Comparison of ENCODE assay signal across 24 cellular contexts in genomic region chr5:94314507-94315170, GRCh38.
DNase-seq lines count a peak whose midpoint lies in the region; TF ChIP-seq lines count a peak whose summit lies in the region.
"Had no signal": no experiment of that assay in that cellular context is flagged by ENCODE, and none has a peak within 500 bp of the region (broad histone marks: within the 10 kb centered on the region; RNA-seq: fewer than 3 reads in every experiment).

No MANE protein-coding gene starts in this region.

- peak overlapping the region; percentile 6 for H3K27ac ChIP-seq in HUES48 (ENCODE audit: low read depth, low read length)
- no peak overlapping the region for H3K27ac ChIP-seq in GM23248
- H3K27ac ChIP-seq: colonic mucosa, gastroesophageal sphincter had no signal

- no peaks in the 10 kb centered on the region for H3F3A ChIP-seq in GM23248 (ENCODE audit: insufficient read depth)

- DNase-seq in Ammon's horn (ENCODE audit: low spot score), result peak; percentile 66
- peak; percentile 10 for DNase-seq in cerebellar cortex (ENCODE audit: low spot score)
- DNase-seq in neural crest cell (ENCODE audit: low read depth, low spot score), result no peak
- DNase-seq in KBM-7, result no peak
- DNase-seq in activated CD4-positive, alpha-beta T cell treated with anti-CD3 and anti-CD28 coated beads, Interleukin-2, amount 50 U/mL, for 4 hours, result no peak
- DNase-seq in GM23248, result no peak
- DNase-seq: activated CD4-positive, alpha-beta T cell treated with anti-CD3 and anti-CD28 coated beads, Interleukin-2, amount 50 U/mL, for 1 hour; activated naive CD4-positive, alpha-beta T cell treated with anti-CD3 and anti-CD28 coated beads, Interleukin-2, amount 10 ng/mL, durations not matched to agents 7 days and 5 days; C1 segment of cervical spinal cord; colonic mucosa; COR-L47; effector memory CD8-positive, alpha-beta T cell; Karpas-422; mesenchymal stem cell; NCI-H1417 treated with DMSO at 0.1 percent for 48 hours; NCI-H2081 treated with DMSO at 0.1 percent for 48 hours; NK-92 treated with Interleukin-12 subunit alpha and Interleukin-12 subunit beta, amount 100 ng/mL, for 24 hours; occipital lobe; Right ventricle myocardium superior; T1000 had no signal

- in situ Hi-C loops in KBM-7 (cut with MboI; ENCODE audit: low pct_unique_long_range_greater_than_20kb, low sequenced_read_pairs) (no loop called here), GM23248 (cut with MboI) (no loop called here)

- H3K9me2 ChIP-seq in GM23248 (ENCODE audit: insufficient read depth), result no peaks in the 10 kb centered on the region

- no peaks in the 10 kb centered on the region for H3K36me3 Mint-ChIP-seq in neural crest cell (ENCODE audit: low read depth)
- H3K36me3 Mint-ChIP-seq: activated naive CD4-positive, alpha-beta T cell treated with anti-CD3 and anti-CD28 coated beads, Interleukin-2, amount 10 ng/mL, durations not matched to agents 7 days and 5 days; type B pancreatic cell had no signal

- H3K9ac ChIP-seq in HUES48 (ENCODE audit: low read depth, low read length), result no peak overlapping the region
- no peak overlapping the region for H3K9ac ChIP-seq in GM23248

- peak overlapping the region; percentile 12 for H3K4me3 Mint-ChIP-seq in neural crest cell
- H3K4me3 Mint-ChIP-seq: activated naive CD4-positive, alpha-beta T cell treated with anti-CD3 and anti-CD28 coated beads, Interleukin-2, amount 10 ng/mL, durations not matched to agents 7 days and 5 days; effector memory CD8-positive, alpha-beta T cell; type B pancreatic cell had no signal

- H3K9me3 ChIP-seq in HUES48 (ENCODE audit: control insufficient read depth, insufficient read depth, low read length), result no peaks in the 10 kb centered on the region
- H3K9me3 ChIP-seq in GM23248 (ENCODE audit: low read depth), result no peaks in the 10 kb centered on the region
- H3K9me3 ChIP-seq: colonic mucosa, gastroesophageal sphincter had no signal

- H2AFZ ChIP-seq in GM23248, result no peak overlapping the region

- no peaks in the 10 kb centered on the region for H3K27me3 Mint-ChIP-seq in neural crest cell (ENCODE audit: low read depth)
- H3K27me3 Mint-ChIP-seq: activated naive CD4-positive, alpha-beta T cell treated with anti-CD3 and anti-CD28 coated beads, Interleukin-2, amount 10 ng/mL, durations not matched to agents 7 days and 5 days; effector memory CD8-positive, alpha-beta T cell; type B pancreatic cell had no signal

- H4K20me1 ChIP-seq in GM23248 (ENCODE audit: insufficient read depth), result no peaks in the 10 kb centered on the region

- H3K9me3 Mint-ChIP-seq in neural crest cell, result no peaks in the 10 kb centered on the region
- H3K9me3 Mint-ChIP-seq: activated naive CD4-positive, alpha-beta T cell treated with anti-CD3 and anti-CD28 coated beads, Interleukin-2, amount 10 ng/mL, durations not matched to agents 7 days and 5 days; effector memory CD8-positive, alpha-beta T cell; type B pancreatic cell had no signal

- WGBS in GM23248 (ENCODE audit: low coverage in 1 of 2, low lambda C conversion rate in 2 of 2, missing lambda C conversion rate in 2 of 2), 2 experiments, result 61 to 65% methylated on average over 7 of the region's 7 CpGs

- no peaks in the 10 kb centered on the region for H3K79me2 ChIP-seq in GM23248 (ENCODE audit: insufficient read depth)

- H3K4me1 ChIP-seq in HUES48 (ENCODE audit: control insufficient read depth, insufficient read depth, low read length) (peaks cover 53% of the 10 kb centered on the region), GM23248 (ENCODE audit: insufficient read depth) (no peaks in the 10 kb centered on the region)
- H3K4me1 ChIP-seq: colonic mucosa, gastroesophageal sphincter had no signal

- TF ChIP-seq CTCF in neural crest cell (conservative IDR thresholded peaks at IDR 0.05), result no peak

- peaks cover 29% of the 10 kb centered on the region for H3K4me1 Mint-ChIP-seq in neural crest cell
- H3K4me1 Mint-ChIP-seq: activated naive CD4-positive, alpha-beta T cell treated with anti-CD3 and anti-CD28 coated beads, Interleukin-2, amount 10 ng/mL, durations not matched to agents 7 days and 5 days had no signal

- H3K4me3 ChIP-seq in HUES48 (ENCODE audit: low read depth, low read length) (no peak overlapping the region), GM23248 (no peak overlapping the region)
- H3K4me3 ChIP-seq: colonic mucosa, gastroesophageal sphincter, smooth muscle cell had no signal

- H3K36me3 ChIP-seq in HUES48 (ENCODE audit: control insufficient read depth, insufficient read depth, low read length) (peaks cover 7% of the 10 kb centered on the region; the same call in 1 of the 2 replicates), GM23248 (ENCODE audit: low read depth) (no peaks in the 10 kb centered on the region)
- H3K36me3 ChIP-seq: colonic mucosa, gastroesophageal sphincter had no signal

- H3K4me2 ChIP-seq in GM23248 (ENCODE audit: unreplicated experiment), result no peak overlapping the region
- H3K4me2 ChIP-seq: smooth muscle cell had no signal

- H3K27ac Mint-ChIP-seq in neural crest cell (ENCODE audit: unreplicated experiment), result no peak overlapping the region
- H3K27ac Mint-ChIP-seq: activated naive CD4-positive, alpha-beta T cell treated with anti-CD3 and anti-CD28 coated beads, Interleukin-2, amount 10 ng/mL, durations not matched to agents 7 days and 5 days; effector memory CD8-positive, alpha-beta T cell; type B pancreatic cell had no signal

- no peaks in the 10 kb centered on the region for H3K27me3 ChIP-seq in HUES48 (ENCODE audit: control insufficient read depth, insufficient read depth, low read length)
- H3K27me3 ChIP-seq in GM23248 (replicated peaks; ENCODE audit: insufficient read depth), result no peaks in the 10 kb centered on the region
- H3K27me3 ChIP-seq: colonic mucosa, gastroesophageal sphincter had no signal

Comparison
In these comparisons a context has a peak if more than half of its experiments do, and no peak if none do; other contexts are left out.
1. DNase-seq: peak in Ammon's horn (single experiment) and cerebellar cortex (single experiment); none in neural crest cell (single experiment), KBM-7 (single experiment), activated CD4-positive, alpha-beta T cell treated with anti-CD3 and anti-CD28 coated beads, Interleukin-2, amount 50 U/mL, for 4 hours (0 of 2) and GM23248 (single experiment).